ENCODE assay signal across 8 cellular contexts in the genomic region with DNA sequence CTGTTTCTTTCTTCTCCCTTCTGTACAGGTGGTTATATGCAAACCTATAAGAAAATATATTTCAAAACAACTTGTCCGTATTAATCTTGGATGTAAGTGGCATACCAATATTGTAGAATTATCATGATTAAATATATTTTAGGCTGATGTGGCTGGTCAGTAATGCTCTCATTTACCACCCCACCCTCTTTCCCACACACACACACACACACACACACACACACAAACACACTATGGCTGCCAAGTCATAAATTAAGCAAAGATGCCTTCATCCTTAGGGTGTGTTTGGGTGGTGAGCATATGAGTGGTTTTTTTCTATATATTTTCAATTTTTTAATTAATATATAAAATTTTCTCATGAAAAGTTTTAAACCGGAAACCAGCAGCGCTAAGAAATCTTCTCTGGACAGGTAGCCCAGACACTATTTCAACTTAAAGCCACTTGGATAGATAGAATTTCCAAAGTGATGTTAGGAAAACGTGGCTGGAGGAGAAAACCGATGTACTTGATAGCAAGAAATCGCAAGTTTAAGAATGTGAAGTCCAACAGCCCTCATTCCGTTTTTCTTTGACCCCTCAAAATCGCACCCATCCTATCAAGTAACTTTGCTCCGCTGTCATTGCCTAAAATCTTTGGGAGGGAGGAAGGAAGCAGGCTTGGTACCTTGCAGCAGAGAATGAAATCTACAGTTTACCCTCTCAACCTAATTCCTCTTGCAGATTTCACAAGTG.
DNase-seq lines count a peak whose midpoint lies in the region; ATAC-seq and TF ChIP-seq lines count a peak whose summit lies in the region.

No MANE protein-coding gene starts in this region.

- DNase-seq in AG09309 (ENCODE audit: low read depth) (no peak), chondrocyte (ENCODE audit: low spot score) (no peak), GM19240 (ENCODE audit: insufficient read length, low spot score) (no peak), NCI-H82 treated with DMSO at 0.1 percent for 48 hours (lab: John Stamatoyannopoulos, UW; ENCODE audit: unreplicated experiment) (no peak)
- DNase-seq in activated CD4-positive, CD25-positive, alpha-beta regulatory T cell (lab: John Stamatoyannopoulos, UW), result no peak

- H3K4me1 ChIP-seq in KMS-11 (ENCODE audit: low read depth, poor library complexity, severe bottlenecking) (peaks cover 4% of the 10 kb centered on the region), muscle layer of colon (ENCODE audit: insufficient read depth, low read length) (peaks cover 11% of the 10 kb centered on the region)

- no peaks in the 10 kb centered on the region for H3K9me3 Mint-ChIP-seq in chondrocyte (ENCODE audit: low read depth)

- peak overlapping the region; percentile 84 for H3K4me2 ChIP-seq in KMS-11

- no peak for TF ChIP-seq CTCF in AG09309 (IDR thresholded peaks at IDR 0.05; ENCODE audit: control insufficient read depth, insufficient read depth, low read depth, low read length, missing control alignments)
- no peak for TF ChIP-seq CTCF in KMS-11 (conservative IDR thresholded peaks at IDR 0.05; ENCODE audit: low read depth, low read length)
- TF ChIP-seq CTCF in chondrocyte (IDR thresholded peaks at IDR 0.05), result no peak

- H3K27ac Mint-ChIP-seq in chondrocyte (ENCODE audit: unreplicated experiment), result peak overlapping the region; percentile 58

- H3K27me3 ChIP-seq in KMS-11 (ENCODE audit: insufficient read depth, low read depth) (peaks cover 4% of the 10 kb centered on the region; the same call in 1 of the 2 replicates), muscle layer of colon (ENCODE audit: control insufficient read depth in 1 of 2, insufficient read depth in 2 of 2, low read length in 2 of 2) (no peaks in the 10 kb centered on the region)

- peak overlapping the region; percentile 64; the same call in 1 of the 2 replicates for H2AFZ ChIP-seq in KMS-11 (ENCODE audit: low read depth)

- ATAC-seq in GM18498 (IDR thresholded peaks at IDR 0.05; ENCODE audit: unreplicated experiment), result no peak

- H3K27ac ChIP-seq in KMS-11 (no peak overlapping the region), muscle layer of colon (ENCODE audit: low read depth, low read length) (no peak overlapping the region)

- H3K36me3 ChIP-seq in KMS-11 (ENCODE audit: insufficient read depth) (no peaks in the 10 kb centered on the region), muscle layer of colon (ENCODE audit: insufficient read depth, low read length) (peaks cover 13% of the 10 kb centered on the region)

- H3K4me1 Mint-ChIP-seq in chondrocyte (ENCODE audit: low read depth), result peaks cover 32% of the 10 kb centered on the region

- H3K9ac ChIP-seq in KMS-11, result no peak overlapping the region; the same call in 1 of the 2 replicates
- H3K9ac ChIP-seq in muscle layer of colon (ENCODE audit: low read length), result no peak overlapping the region

- peak overlapping the region; percentile 85 for H3K4me3 Mint-ChIP-seq in chondrocyte (ENCODE audit: unreplicated experiment)

- H3K4me3 ChIP-seq in AG09309 (ENCODE audit: control insufficient read depth, low read depth, low read length) (peak overlapping the region; percentile 52), KMS-11 (IDR thresholded peaks at IDR 0.05; ENCODE audit: insufficient read depth, low read depth, low read length) (no peak overlapping the region), muscle layer of colon (ENCODE audit: low read depth in 1 of 2, low read length in 2 of 2) (peak overlapping the region; percentile 31 to 88)

- H3K27me3 Mint-ChIP-seq in chondrocyte (ENCODE audit: low read depth), result no peaks in the 10 kb centered on the region

- peaks cover 7% of the 10 kb centered on the region for H3K36me3 Mint-ChIP-seq in chondrocyte (ENCODE audit: low read depth)

- no peaks in the 10 kb centered on the region for H3K79me2 ChIP-seq in KMS-11 (ENCODE audit: insufficient read depth, low read depth)

- H3K9me3 ChIP-seq in muscle layer of colon (ENCODE audit: low read length), result no peaks in the 10 kb centered on the region

- no peaks in the 10 kb centered on the region for H4K20me1 ChIP-seq in KMS-11 (ENCODE audit: insufficient read depth)
